ENCODE assay signal across 12 cellular contexts in the genomic region with DNA sequence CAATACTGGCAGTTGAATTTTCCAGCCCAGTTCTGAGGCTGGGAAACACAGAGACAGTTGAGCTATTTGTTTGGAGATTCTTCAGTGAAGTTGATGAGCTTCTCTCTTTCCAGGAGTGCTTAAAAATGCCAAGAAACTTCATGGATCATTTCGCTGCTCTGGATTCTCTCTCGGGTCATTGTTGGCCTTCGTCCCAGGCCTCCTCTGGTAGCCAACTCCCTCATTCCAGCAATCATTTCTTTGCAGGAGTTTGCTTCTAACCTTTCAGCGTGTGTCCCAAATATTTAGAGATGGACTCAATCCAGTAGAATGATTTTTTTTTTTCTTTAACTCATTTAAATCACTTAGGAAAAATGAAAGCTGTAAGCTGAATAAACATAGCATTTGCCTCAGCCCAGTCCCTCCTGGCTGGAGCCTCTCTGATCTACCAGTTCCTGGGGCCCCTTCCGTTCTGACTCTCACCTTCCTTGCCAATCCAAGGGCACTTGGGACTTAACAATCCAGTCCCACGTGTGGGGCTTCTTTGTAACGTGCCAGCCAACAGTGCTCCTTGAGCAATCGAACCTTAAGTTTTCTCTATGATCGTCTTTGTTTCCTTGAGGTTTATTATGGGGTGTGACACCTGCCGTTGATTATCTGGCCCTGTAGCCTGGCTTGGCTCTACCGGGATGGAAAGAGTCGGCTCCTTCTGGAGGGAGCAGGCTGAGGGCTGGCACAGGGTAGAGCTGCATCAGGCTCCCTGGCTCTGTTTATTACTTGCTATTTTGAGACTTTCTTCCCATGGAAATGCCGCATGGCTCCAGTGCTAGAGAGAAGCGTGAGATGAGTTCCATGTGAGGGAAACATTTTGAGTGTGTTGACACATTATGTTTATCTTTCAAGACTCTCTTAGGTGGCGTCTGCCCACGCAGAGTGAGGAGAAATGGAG.
DNase-seq lines count a peak whose midpoint lies in the region; ATAC-seq and TF ChIP-seq lines count a peak whose summit lies in the region.
"Had no signal": no experiment of that assay in that cellular context is flagged by ENCODE, and none has a peak within 500 bp of the region (broad histone marks: within the 10 kb centered on the region; RNA-seq: fewer than 3 reads in every experiment).

No MANE protein-coding gene starts in this region.

- H3K4me3 ChIP-seq in astrocyte of the cerebellum (ENCODE audit: low read depth, low read length): peak overlapping the region; percentile 12
- no peak overlapping the region for H3K4me3 ChIP-seq in heart left ventricle

- H3K27me3 Mint-ChIP-seq in activated CD8-positive, alpha-beta T cell treated with anti-CD3 and anti-CD28 coated beads, Interleukin-2, amount 10 ng/mL, durations not matched to agents 7 days and 5 days (ENCODE audit: low read depth): no peaks in the 10 kb centered on the region
- H3K27me3 Mint-ChIP-seq: central memory CD8-positive, alpha-beta T cell had no signal

- no peaks in the 10 kb centered on the region for H3K9me3 Mint-ChIP-seq in activated CD8-positive, alpha-beta T cell treated with anti-CD3 and anti-CD28 coated beads, Interleukin-2, amount 10 ng/mL, durations not matched to agents 7 days and 5 days (ENCODE audit: insufficient read depth)
- H3K9me3 Mint-ChIP-seq: central memory CD8-positive, alpha-beta T cell had no signal

- in situ Hi-C loops in astrocyte of the cerebellum (cut with HindIII; ENCODE audit: low sequenced_read_pairs): no loop called here

- no peak for TF ChIP-seq CTCF in AG09319 (IDR thresholded peaks at IDR 0.05; ENCODE audit: low read depth, low read length)
- no peak for TF ChIP-seq CTCF in astrocyte of the cerebellum (IDR thresholded peaks at IDR 0.05; ENCODE audit: low read depth, low read length, missing control alignments)
- no peak for TF ChIP-seq CTCF in heart left ventricle (IDR thresholded peaks at IDR 0.05)

- intact Hi-C loops in heart left ventricle (cut with DNase I) (no loop called here), posterior vena cava (cut with DNase I) (no loop called here)

- no peaks in the 10 kb centered on the region for H3K4me1 Mint-ChIP-seq in activated CD8-positive, alpha-beta T cell treated with anti-CD3 and anti-CD28 coated beads, Interleukin-2, amount 10 ng/mL, durations not matched to agents 7 days and 5 days (ENCODE audit: low read depth)
- H3K4me1 Mint-ChIP-seq: central memory CD8-positive, alpha-beta T cell had no signal

- no peaks in the 10 kb centered on the region for H3K36me3 ChIP-seq in heart left ventricle

- H3K4me3 Mint-ChIP-seq in activated CD8-positive, alpha-beta T cell treated with anti-CD3 and anti-CD28 coated beads, Interleukin-2, amount 10 ng/mL, durations not matched to agents 7 days and 5 days: no peak overlapping the region
- H3K4me3 Mint-ChIP-seq: central memory CD8-positive, alpha-beta T cell had no signal

- no peaks in the 10 kb centered on the region for H3K36me3 Mint-ChIP-seq in activated CD8-positive, alpha-beta T cell treated with anti-CD3 and anti-CD28 coated beads, Interleukin-2, amount 10 ng/mL, durations not matched to agents 7 days and 5 days (ENCODE audit: low read depth)

- no peak overlapping the region for H3K27ac Mint-ChIP-seq in activated CD8-positive, alpha-beta T cell treated with anti-CD3 and anti-CD28 coated beads, Interleukin-2, amount 10 ng/mL, durations not matched to agents 7 days and 5 days

- POLR2A ChIA-PET in activated CD8-positive, alpha-beta T cell treated with anti-CD3 and anti-CD28 coated beads, Interleukin-2, amount 10 ng/mL, durations not matched to agents 7 days and 5 days (lab: Charles Lee): no interaction called here

- DNase-seq in AG09319 (ENCODE audit: extremely low read depth, low read depth): peak; percentile 77
- DNase-seq in astrocyte of the cerebellum (ENCODE audit: low read depth): peak; percentile 80
- DNase-seq in heart left ventricle: peak in 3 of 5 donors; percentile 25 to 60 (median 41)
- peak; percentile 87 for DNase-seq in posterior vena cava (ENCODE audit: low spot score)
- no peak for DNase-seq in H4 (ENCODE audit: low spot score)
- no peak for DNase-seq in activated CD8-positive, alpha-beta T cell treated with anti-CD3 and anti-CD28 coated beads, Interleukin-2, amount 10 ng/mL, durations not matched to agents 7 days and 5 days
- DNase-seq in NCI-H345 (lab: John Stamatoyannopoulos, UW): no peak
- DNase-seq: AML-193, NCI-H1092, T1000 had no signal

- H3K9me3 ChIP-seq in heart left ventricle: no peaks in the 10 kb centered on the region

- H3K27me3 ChIP-seq in heart left ventricle: peaks cover 0 to 7% (median 0%) of the 10 kb centered on the region in 9 donors

- ATAC-seq in heart left ventricle (peak; percentile 73 to 89 (median 80)), HG03565 (IDR thresholded peaks at IDR 0.05; ENCODE audit: unreplicated experiment) (no peak)
- no peak for ATAC-seq in activated CD8-positive, alpha-beta T cell treated with anti-CD3 and anti-CD28 coated beads, Interleukin-2, amount 10 ng/mL, durations not matched to agents 7 days and 5 days

- 43 to 57% (median 53%) methylated on average over 16 of the region's 16 CpGs for whole genome bisulfite sequencing in heart left ventricle, 4 donors

- TF ChIP-seq POLR2A in heart left ventricle (IDR thresholded peaks at IDR 0.05): no peak

- H3K4me1 ChIP-seq in heart left ventricle: peaks cover 0 to 3% (median 0%) of the 10 kb centered on the region in 12 donors

- CTCF ChIA-PET in activated CD8-positive, alpha-beta T cell treated with anti-CD3 and anti-CD28 coated beads, Interleukin-2, amount 10 ng/mL, durations not matched to agents 7 days and 5 days (lab: Charles Lee): no interaction called here

- H3K27ac ChIP-seq in heart left ventricle: peak overlapping the region in 3 of 12 donors; percentile 45 to 46 (median 45)

Comparison
In these comparisons a context has a peak if more than half of its experiments do, and no peak if none do; other contexts are left out.
1. DNase-seq: peak in AG09319 (single experiment), astrocyte of the cerebellum (single experiment), heart left ventricle (3 of 5) and posterior vena cava (single experiment); none in H4 (single experiment), activated CD8-positive, alpha-beta T cell treated with anti-CD3 and anti-CD28 coated beads, Interleukin-2, amount 10 ng/mL, durations not matched to agents 7 days and 5 days (single experiment) and NCI-H345 (single experiment).
2. ATAC-seq: peak in heart left ventricle (4 of 4); none in HG03565 (single experiment) and activated CD8-positive, alpha-beta T cell treated with anti-CD3 and anti-CD28 coated beads, Interleukin-2, amount 10 ng/mL, durations not matched to agents 7 days and 5 days (single experiment).